8 cellular contexts compared by ENCODE assay signal in the genomic region with DNA sequence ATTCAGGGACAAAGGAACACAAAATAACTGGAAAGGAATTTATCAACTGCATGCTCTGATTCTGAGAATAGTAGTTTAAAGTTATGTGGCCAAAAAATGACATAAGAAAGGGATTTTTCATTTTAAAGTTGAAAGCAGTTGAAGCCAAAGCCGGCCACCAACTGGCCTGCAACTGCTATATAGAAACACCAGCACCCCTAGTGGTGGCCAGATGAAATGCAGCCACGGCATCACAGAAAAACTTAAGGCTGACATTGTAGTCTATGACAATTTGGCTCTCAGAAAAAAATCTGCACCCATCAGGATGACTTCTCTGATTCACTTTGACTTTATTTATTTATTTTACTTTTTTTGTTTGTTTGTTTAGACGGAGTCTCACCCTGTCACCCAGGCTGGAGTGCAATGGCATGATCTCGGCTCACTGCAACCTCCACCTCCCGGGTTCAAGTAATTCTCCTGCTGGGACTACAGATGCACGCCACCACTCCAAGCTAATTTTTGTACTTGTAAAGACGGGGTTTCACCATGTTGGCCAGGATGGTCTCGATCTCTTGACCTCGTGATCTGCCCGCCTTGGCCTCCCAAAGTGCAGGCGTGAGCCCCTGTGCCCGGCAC. TPM values are rescaled to one million over a fixed set of nuclear protein-coding genes. Genes with fewer than 3 reads are reported as not detected.
DNase-seq lines count a peak whose midpoint lies in the region; ATAC-seq and TF ChIP-seq lines count a peak whose summit lies in the region.

No MANE protein-coding gene starts in this region.

- peaks cover 5% of the 10 kb centered on the region for H3K9me3 Mint-ChIP-seq in activated T-cell treated with anti-CD3 and anti-CD28 coated beads, Interleukin-2, amount 50 U/mL, for 4 hours

- H2BK12ac ChIP-seq in neuronal stem cell (ENCODE audit: low read length) = no peak overlapping the region

- H3K4ac ChIP-seq in neuronal stem cell (ENCODE audit: low read length) = no peak overlapping the region

- H3K36me3 Mint-ChIP-seq in activated T-cell treated with anti-CD3 and anti-CD28 coated beads, Interleukin-2, amount 50 U/mL, for 4 hours (ENCODE audit: insufficient read depth) = peaks cover 50% of the 10 kb centered on the region

- H3K9me3 ChIP-seq in OCI-LY1 (ENCODE audit: low read length) = 0 out of 2 replicates have a peak, but pooled peaks cover 4% of the 10 kb centered on the region
- no peaks in the 10 kb centered on the region for H3K9me3 ChIP-seq in neuronal stem cell (replicated peaks in 1 of 2; ENCODE audit: control insufficient read depth in 2 of 2, insufficient read depth in 1 of 2, low read depth in 1 of 2, low read length in 2 of 2)
- H3K9me3 ChIP-seq in testis = no peaks in the 10 kb centered on the region

- H3K4me1 Mint-ChIP-seq in activated T-cell treated with anti-CD3 and anti-CD28 coated beads, Interleukin-2, amount 50 U/mL, for 4 hours (ENCODE audit: low read depth) = no peaks in the 10 kb centered on the region

- H3K18ac ChIP-seq in neuronal stem cell (ENCODE audit: low read length) = no peak overlapping the region

- H3K79me1 ChIP-seq in neuronal stem cell (ENCODE audit: low read depth, low read length) = no peaks in the 10 kb centered on the region

- H2BK15ac ChIP-seq in neuronal stem cell (ENCODE audit: low read length) = no peak overlapping the region

- no peak overlapping the region for H2BK5ac ChIP-seq in neuronal stem cell (ENCODE audit: low read length)

- TF ChIP-seq CTCF in OCI-LY1 (IDR thresholded peaks at IDR 0.05; ENCODE audit: low read length) = peak; percentile 86
- peak; percentile 77 to 98 (median 91) for TF ChIP-seq CTCF in testis (IDR thresholded peaks at IDR 0.05)

- H3F3A ChIP-seq in OCI-LY1 (ENCODE audit: insufficient read depth, low read length) = no peaks in the 10 kb centered on the region

- H3K36me3 ChIP-seq in OCI-LY1 (ENCODE audit: insufficient read depth, low read length) (peaks cover 64% of the 10 kb centered on the region), neuronal stem cell (replicated peaks in 1 of 2; ENCODE audit: control insufficient read depth in 2 of 2, insufficient read depth in 2 of 2, low read length in 2 of 2) (no peaks in the 10 kb centered on the region), testis (ENCODE audit: low read depth, missing control alignments) (no peaks in the 10 kb centered on the region)

- H3K4me2 ChIP-seq in OCI-LY1 (ENCODE audit: low read length) (no peak overlapping the region), neuronal stem cell (ENCODE audit: insufficient read depth, low read length, poor library complexity, severe bottlenecking) (no peak overlapping the region)

- H3K4me3 ChIP-seq in OCI-LY1 (ENCODE audit: low read depth, low read length, poor library complexity, severe bottlenecking) = no peak overlapping the region
- H3K4me3 ChIP-seq in neuronal stem cell (ENCODE audit: low read length in 2 of 2) = no peak overlapping the region
- no peak overlapping the region for H3K4me3 ChIP-seq in testis

- no CpG with 5 or more reads among the region's 12 CpGs for WGBS in neuronal stem cell (ENCODE audit: extremely low coverage in 2 of 2, insufficient read length in 2 of 2, insufficient replicate concordance in 1 of 2), 2 donors
- 67 to 73% methylated on average over 12 of the region's 12 CpGs for WGBS in testis, 2 donors

- intact Hi-C loops in testis (cut with DNase I; ENCODE audit: low total_unique reads) = no loop called here

- no peak overlapping the region for H2AK5ac ChIP-seq in neuronal stem cell (ENCODE audit: low read depth, low read length)

- H3K23ac ChIP-seq in neuronal stem cell (ENCODE audit: low read depth, low read length, poor library complexity) = no peak overlapping the region

- no peaks in the 10 kb centered on the region for H3K27me3 ChIP-seq in OCI-LY1 (ENCODE audit: insufficient read depth, low read length)
- no peaks in the 10 kb centered on the region for H3K27me3 ChIP-seq in neuronal stem cell (ENCODE audit: control insufficient read depth in 3 of 3, insufficient read depth in 3 of 3, low read depth in 1 of 3, low read length in 3 of 3)
- H3K27me3 ChIP-seq in testis = no peaks in the 10 kb centered on the region

- no peak overlapping the region for H4K8ac ChIP-seq in neuronal stem cell (ENCODE audit: low read depth, low read length)

- no peak overlapping the region for H2AFZ ChIP-seq in OCI-LY1 (ENCODE audit: low read length)
- peak overlapping the region; percentile 44 for H2AFZ ChIP-seq in neuronal stem cell (ENCODE audit: low read length)

- TF ChIP-seq POLR2A in testis (IDR thresholded peaks at IDR 0.05) = no peak

- H3K27ac ChIP-seq in OCI-LY1 (ENCODE audit: low read depth, low read length, poor library complexity, severe bottlenecking) = no peak overlapping the region
- H3K27ac ChIP-seq in neuronal stem cell (replicated peaks; ENCODE audit: low read length) = no peak overlapping the region
- peak overlapping the region in 1 of 2 donors; percentile 39 for H3K27ac ChIP-seq in testis

- no peak overlapping the region for H3K14ac ChIP-seq in neuronal stem cell (ENCODE audit: low read length)

- no peak overlapping the region for H3K4me3 Mint-ChIP-seq in activated T-cell treated with anti-CD3 and anti-CD28 coated beads, Interleukin-2, amount 50 U/mL, for 4 hours

- no peaks in the 10 kb centered on the region for H4K20me1 ChIP-seq in OCI-LY1 (ENCODE audit: insufficient read depth, low read length)

- H3K79me2 ChIP-seq in OCI-LY1 (ENCODE audit: insufficient read depth, low read length) = no peaks in the 10 kb centered on the region

- H4K91ac ChIP-seq in neuronal stem cell (ENCODE audit: low read depth, low read length, poor library complexity) = no peak overlapping the region

- H3K9me2 ChIP-seq in OCI-LY1 (ENCODE audit: low read depth, low read length) = no peaks in the 10 kb centered on the region

- H2BK120ac ChIP-seq in neuronal stem cell (ENCODE audit: low read depth, low read length) = no peak overlapping the region

- H3K4me1 ChIP-seq in OCI-LY1 (ENCODE audit: insufficient read depth, low read length, severe bottlenecking) = no peaks in the 10 kb centered on the region
- no peaks in the 10 kb centered on the region for H3K4me1 ChIP-seq in neuronal stem cell (ENCODE audit: control insufficient read depth in 2 of 2, insufficient read depth in 1 of 2, low read depth in 1 of 2, low read length in 2 of 2)
- H3K4me1 ChIP-seq in testis = no peaks in the 10 kb centered on the region

- DNase-seq in COR-L47 (lab: John Stamatoyannopoulos, UW) (peak; percentile 32), fibroblast of peridontal ligament (ENCODE audit: extremely low read depth) (peak; percentile 85), neuronal stem cell (ENCODE audit: low spot score) (peak; percentile 35), testis (peak; percentile 87)
- DNase-seq in activated T-cell treated with anti-CD3 and anti-CD28 coated beads, Interleukin-2, amount 50 U/mL, for 4 hours = peak; percentile 57

- H3K27me3 Mint-ChIP-seq in activated T-cell treated with anti-CD3 and anti-CD28 coated beads, Interleukin-2, amount 50 U/mL, for 4 hours (ENCODE audit: low read depth) = no peaks in the 10 kb centered on the region

- ATAC-seq in GM19372 (IDR thresholded peaks at IDR 0.05; ENCODE audit: low read depth, unreplicated experiment) = peak; percentile 84
- peak; percentile 95 for ATAC-seq in HG03521 (IDR thresholded peaks at IDR 0.05; ENCODE audit: unreplicated experiment)
- peak; percentile 67 to 74 for ATAC-seq in activated T-cell treated with anti-CD3 and anti-CD28 coated beads, Interleukin-2, amount 50 U/mL, for 4 hours

- H3K9ac ChIP-seq in OCI-LY1 (ENCODE audit: low read length) (no peak overlapping the region), neuronal stem cell (ENCODE audit: low read depth, low read length, poor library complexity) (no peak overlapping the region)

RNA-seq across cellular contexts. Expression of a gene that starts 59.2 kb away (rescaled TPM):
- 10 to 100 TPM; 33.8 to 46.3 (median 42.4) TPM for total RNA-seq in activated T-cell treated with anti-CD3 and anti-CD28 coated beads, Interleukin-2, amount 50 U/mL, for 4 hours
- 5.0 TPM for polyA plus RNA-seq in neuronal stem cell (2013, experiment 1 of 2)
- polyA plus RNA-seq in neuronal stem cell (2013, experiment 2 of 2) = 5.2 TPM
- total RNA-seq in testis = 10 to 100 TPM in 1 of 2 donors, 1 to 10 TPM in 1; 8.0 to 12.9 TPM
- 7.8 TPM for polyA plus RNA-seq in testis (ENCODE audit: insufficient read depth, low read depth, low replicate concordance)

Comparison
In these comparisons a context has a peak if more than half of its experiments do, and no peak if none do; other contexts are left out.
1. DNase-seq: peak in every context shown above with its lines; median percentile 87 in testis; 85 in fibroblast of peridontal ligament; 57 in activated T-cell treated with anti-CD3 and anti-CD28 coated beads, Interleukin-2, amount 50 U/mL, for 4 hours; 35 in neuronal stem cell; 32 in COR-L47.